In genomic region chr10:11473128-11473760, GRCh38 we compare ENCODE assay signal across 1 cellular context.
TF ChIP-seq lines count a peak whose summit lies in the region.

No MANE protein-coding gene starts in this region.

TF ChIP-seq in GM23338, 12 proteins besides CTCF, POLR2A, EP300 and RAD21 (continued from another document):
- no peak for TF ChIP-seq ZNF462 (CRISPR knock-in tag; IDR thresholded peaks at IDR 0.05)
- no peak for TF ChIP-seq CREB1 (CRISPR knock-in tag; IDR thresholded peaks at IDR 0.05; ENCODE audit: low read depth)
- TF ChIP-seq REST (IDR thresholded peaks at IDR 0.05; ENCODE audit: unreplicated experiment) = no peak
